In the genomic region with DNA sequence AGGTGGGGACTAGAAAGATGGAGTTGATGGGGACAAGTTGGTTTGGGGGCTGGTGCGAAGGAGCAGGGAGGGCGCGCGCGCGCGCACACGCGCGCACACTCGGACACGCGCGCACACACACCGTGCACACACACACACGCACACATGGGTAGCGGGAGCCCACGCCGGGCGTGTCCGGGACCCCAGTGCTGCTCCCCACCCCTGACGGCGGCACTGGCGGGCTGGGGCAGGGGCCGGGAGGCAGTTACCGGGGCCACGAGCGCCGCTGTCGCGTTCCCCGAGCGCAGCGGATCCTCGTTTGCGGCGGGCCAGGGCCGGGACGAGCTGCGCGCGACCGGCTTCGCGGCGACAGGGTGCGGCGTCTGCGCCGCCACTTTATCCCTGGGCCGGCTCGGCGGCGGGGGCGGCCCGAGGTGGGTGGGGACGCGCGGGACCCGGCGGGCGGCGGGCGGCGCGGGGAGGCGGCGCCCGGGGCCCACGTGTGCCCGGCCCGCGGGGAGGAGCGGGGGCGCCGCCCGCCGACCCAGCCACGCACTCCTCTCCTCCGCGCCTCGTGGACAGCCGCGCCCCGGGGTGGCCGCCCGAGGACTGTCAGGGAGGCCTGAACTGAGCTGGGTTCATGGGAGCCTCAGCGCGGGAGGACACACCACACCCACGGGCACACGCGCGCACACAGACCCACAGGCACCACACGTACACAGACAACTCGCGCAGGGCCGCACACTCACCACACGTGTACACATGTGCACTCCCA, we compare ENCODE assay signal across 8 cellular contexts. TPM values are rescaled to one million over a fixed set of nuclear protein-coding genes. Genes with fewer than 3 reads are reported as not detected.
DNase-seq lines count a peak whose midpoint lies in the region; ATAC-seq and TF ChIP-seq lines count a peak whose summit lies in the region.

No MANE protein-coding gene starts in this region.

- H2AFZ ChIP-seq in mammary epithelial cell (ENCODE audit: low read depth, low read length): peak overlapping the region; percentile 97

- H3K9me3 ChIP-seq in MG63: peaks cover 5% of the 10 kb centered on the region
- peaks cover under 1% of the 10 kb centered on the region for H3K9me3 ChIP-seq in mammary epithelial cell (replicated peaks; ENCODE audit: insufficient read depth, low read length)
- peaks cover 0 to 12% (median 7%) of the 10 kb centered on the region in 8 donors for H3K9me3 ChIP-seq in spleen

- ATAC-seq in GM19328 (IDR thresholded peaks at IDR 0.05; ENCODE audit: unreplicated experiment): peak; percentile 49

- no peak for TF ChIP-seq CTCF in mammary epithelial cell (conservative IDR thresholded peaks at IDR 0.05 in 1 of 2, IDR thresholded peaks at IDR 0.05 in 1 of 2; ENCODE audit: extremely low read depth in 1 of 2, insufficient read depth in 1 of 2, low read depth in 1 of 2, low read length in 2 of 2)
- TF ChIP-seq CTCF in spleen (IDR thresholded peaks at IDR 0.05 in 8 of 11, conservative IDR thresholded peaks at IDR 0.05 in 3 of 11): peak in 6 of 11 experiments; percentile 12 to 24 (median 17)

- H4K20me1 ChIP-seq in mammary epithelial cell (ENCODE audit: insufficient read depth, low read length): no peaks in the 10 kb centered on the region

- TF ChIP-seq POLR2A in spleen (IDR thresholded peaks at IDR 0.05): no peak

- CTCF ChIA-PET in mammary epithelial cell (lab: Charles Lee; ENCODE audit: low non-redundant PET): interaction anchor here (0.6 to 0.7 kb wide), 2 partner anchors 97 to 112 kb away, joined by 3 read pairs; no protein-coding TSS in a partner anchor

- in situ Hi-C loops in Caki2 (cut with HindIII; ENCODE audit: low pct_unique_long_range_greater_than_20kb, low sequenced_read_pairs) (no loop called here), mammary epithelial cell (cut with MboI; ENCODE audit: low sequenced_read_pairs in 2 of 2) (no loop called here)

- peak; percentile 26 for DNase-seq in Caki2 (ENCODE audit: low read depth)
- DNase-seq in MG63: peak; percentile 58
- peak; percentile 32 for DNase-seq in mammary epithelial cell
- peak; percentile 55 for DNase-seq in islet precursor cell
- peak; percentile 85 for DNase-seq in spleen
- DNase-seq in COLO829 (ENCODE audit: low spot score): no peak
- DNase-seq in activated effector memory CD4-positive, alpha-beta T cell treated with anti-CD3 and anti-CD28 coated beads, Interleukin-2, amount 50 U/mL, for 16 hours: no peak

- WGBS in mammary epithelial cell (ENCODE audit: low coverage, missing lambda C conversion rate): no CpG with 5 or more reads among the region's 98 CpGs
- 0 to 1% (median 1%) methylated on average over 21 to 98 of the region's 98 CpGs for whole genome bisulfite sequencing in spleen, 5 donors

- H3K27ac ChIP-seq in mammary epithelial cell (ENCODE audit: insufficient read depth, low read depth, low read length): peak overlapping the region; percentile 32
- peak overlapping the region; percentile 69 to 88 (median 82) for H3K27ac ChIP-seq in spleen

- H3K36me3 ChIP-seq in MG63 (peaks cover 17% of the 10 kb centered on the region), mammary epithelial cell (ENCODE audit: insufficient read depth, low read length) (no peaks in the 10 kb centered on the region), spleen (peaks cover 0 to 7% (median 0%) of the 10 kb centered on the region in 6 donors)

- H3K4me1 ChIP-seq in mammary epithelial cell (ENCODE audit: insufficient read depth, low read length) (peaks cover 36% of the 10 kb centered on the region), spleen (peaks cover 0 to 50% (median 35%) of the 10 kb centered on the region in 6 donors)

- no peaks in the 10 kb centered on the region for H3K79me2 ChIP-seq in mammary epithelial cell (ENCODE audit: insufficient read depth, low read length)

- dilution Hi-C loops in mammary epithelial cell (cut with HindIII; ENCODE audit: low sequenced_read_pairs): no loop called here

- intact Hi-C loops in mammary epithelial cell (cut with micrococcal nuclease) (loop anchor here (1.0 to 2.0 kb wide), 4 partner anchors 54 to 136 kb away; no protein-coding TSS in a partner anchor), spleen (cut with DNase I; ENCODE audit: low total_unique reads) (loop anchor here (10.0 kb wide), 1 partner anchor 128 kb away; no protein-coding TSS in a partner anchor)

- H3K4me3 ChIP-seq in MG63: peak overlapping the region; percentile 63
- peak overlapping the region; percentile 73 to 91 (median 77) for H3K4me3 ChIP-seq in mammary epithelial cell (replicated peaks in 1 of 3; ENCODE audit: insufficient read depth in 1 of 3, low read depth in 2 of 3, low read length in 3 of 3)
- peak overlapping the region; percentile 65 to 93 (median 78) for H3K4me3 ChIP-seq in spleen

- H3K9ac ChIP-seq in mammary epithelial cell (ENCODE audit: insufficient read depth, low read length): peak overlapping the region; percentile 69

- no peaks in the 10 kb centered on the region for H3K27me3 ChIP-seq in MG63
- H3K27me3 ChIP-seq in mammary epithelial cell (ENCODE audit: insufficient read depth, low read length): no peaks in the 10 kb centered on the region
- H3K27me3 ChIP-seq in spleen (replicated peaks in 1 of 7): peaks cover 0 to 33% (median 8%) of the 10 kb centered on the region in 7 donors

- BruUV-seq in mammary epithelial cell (replicated peaks; lab: Mats Ljungman, UMichigan): no TSS peak

- peak overlapping the region; percentile 93 for H3K4me2 ChIP-seq in mammary epithelial cell (ENCODE audit: insufficient read depth, low read depth, low read length)

RNA-seq across cellular contexts. Expression of a gene that starts 0.7 kb away (rescaled TPM):
- 31.6 and 53.0 TPM in 2 replicates for total RNA-seq in Caki2 (2014; rRNA removed; shearing (Covaris generic); ENCODE audit: low replicate concordance)
- 28.8 and 29.0 TPM in 2 replicates for total RNA-seq in MG63 (2014; rRNA removed; shearing (Covaris generic); ENCODE audit: low replicate concordance)
- 10 to 100 TPM in 1 of 2 donors, 1 to 10 TPM in 1; 7.8 to 46.3 TPM for total RNA-seq in mammary epithelial cell
- polyA plus RNA-seq in mammary epithelial cell: 16.9 TPM
- polyA minus RNA-seq in mammary epithelial cell: 27.4 TPM
- total RNA-seq in spleen: 100 to 1,000 TPM in 3 of 7 donors, 10 to 100 TPM in 4; 47.6 to 134 (median 85.9) TPM
- 10 to 100 TPM; 11.0 to 47.2 (median 15.8) TPM for polyA plus RNA-seq in spleen

Comparison
In these comparisons a context has a peak if more than half of its experiments do, and no peak if none do; other contexts are left out.
1. DNase-seq: peak in Caki2 (single experiment), MG63 (single experiment), mammary epithelial cell (single experiment), islet precursor cell (single experiment) and spleen (single experiment); none in COLO829 (single experiment) and activated effector memory CD4-positive, alpha-beta T cell treated with anti-CD3 and anti-CD28 coated beads, Interleukin-2, amount 50 U/mL, for 16 hours (single experiment).
2. CTCF ChIP-seq: peak in spleen (6 of 11); none in mammary epithelial cell (0 of 2).
3. Peak in every context shown above with its lines, with median percentiles within 50 percentile points of each other: H3K4me3 ChIP-seq.